14 cellular contexts compared by ENCODE assay signal in the genomic region with DNA sequence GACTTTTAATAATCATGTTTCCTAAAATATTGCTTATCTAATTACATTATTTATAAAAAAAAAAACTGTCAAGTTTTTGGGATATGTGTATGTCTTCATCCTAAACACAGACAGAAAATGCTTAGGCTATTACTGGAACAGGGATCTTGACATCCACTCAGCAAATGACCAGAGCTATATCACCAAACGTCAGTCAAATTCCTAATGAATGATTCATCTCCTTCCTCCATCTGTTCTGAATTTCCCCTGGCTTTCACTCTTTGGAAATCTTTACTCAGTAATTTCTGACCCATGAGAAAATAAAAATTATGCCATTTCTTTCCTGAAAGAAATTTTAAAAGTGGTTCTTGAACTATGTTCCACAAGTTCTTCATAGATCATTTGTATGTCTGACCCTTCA.
A peak's percentile ranks its signal among the peaks of the same experiment; 100 is the strongest.
DNase-seq lines count a peak whose midpoint lies in the region; ATAC-seq lines count a peak whose summit lies in the region.
"Had no signal": no experiment of that assay in that cellular context is flagged by ENCODE, and none has a peak within 500 bp of the region (broad histone marks: within the 10 kb centered on the region; RNA-seq: fewer than 3 reads in every experiment).

No MANE protein-coding gene starts in this region.

- no peak overlapping the region for H2AFZ ChIP-seq in mesenchymal stem cell (ENCODE audit: low read depth, low read length)
- H2AFZ ChIP-seq: PC-9 had no signal

- no peak overlapping the region for H2BK15ac ChIP-seq in mesenchymal stem cell (ENCODE audit: low read depth, poor library complexity, severe bottlenecking)

- no peak overlapping the region for H2BK5ac ChIP-seq in mesenchymal stem cell (ENCODE audit: low read depth, low read length, poor library complexity, severe bottlenecking)

- no peak overlapping the region for H2BK120ac ChIP-seq in mesenchymal stem cell (ENCODE audit: low read depth, low read length)

- 12% methylated on average over 1 of the region's 1 CpG for WGBS in mesenchymal stem cell

- H3K4me2 ChIP-seq in mesenchymal stem cell (ENCODE audit: low read length, poor library complexity, severe bottlenecking): no peak overlapping the region
- H3K4me2 ChIP-seq: PC-9 had no signal

- peaks cover 6% of the 10 kb centered on the region for H3K9me3 Mint-ChIP-seq in stimulated activated effector memory CD8-positive, alpha-beta T cell treated with anti-CD3 and anti-CD28 coated beads, Interleukin-12 subunit alpha, Interleukin-12 subunit beta, amount 100 ng/mL, for 72 hours
- H3K9me3 Mint-ChIP-seq: activated T-helper 2 cell treated with anti-CD3 and anti-CD28 coated beads, Interferon-gamma antibody, Interleukin-2, Interleukin-4, amounts not matched to agents 10 μg/mL and 5 μg/mL and 100 μg/mL, durations not matched to agents 14 hours and 24 hours and 36 hours had no signal

- in situ Hi-C loops in Caki2 (cut with HindIII; ENCODE audit: low pct_unique_long_range_greater_than_20kb, low sequenced_read_pairs): no loop called here

- no peak overlapping the region for H3K27ac Mint-ChIP-seq in stimulated activated effector memory CD8-positive, alpha-beta T cell treated with anti-CD3 and anti-CD28 coated beads, Interleukin-12 subunit alpha, Interleukin-12 subunit beta, amount 100 ng/mL, for 72 hours
- H3K27ac Mint-ChIP-seq: activated T-helper 2 cell treated with anti-CD3 and anti-CD28 coated beads, Interferon-gamma antibody, Interleukin-2, Interleukin-4, amounts not matched to agents 10 μg/mL and 5 μg/mL and 100 μg/mL, durations not matched to agents 14 hours and 24 hours and 36 hours; CD4-positive, alpha-beta T cell; natural killer cell had no signal

- H3K18ac ChIP-seq in mesenchymal stem cell (ENCODE audit: low read depth in 1 of 2, low read length in 2 of 2): no peak overlapping the region

- no peak overlapping the region for H4K8ac ChIP-seq in mesenchymal stem cell (ENCODE audit: low read length)

- peak overlapping the region; percentile 60 for H3K9ac ChIP-seq in mesenchymal stem cell (ENCODE audit: low read length)

- H2AK5ac ChIP-seq in mesenchymal stem cell (ENCODE audit: low read length, severe bottlenecking): no peak overlapping the region

- no peak overlapping the region for H3K27ac ChIP-seq in mesenchymal stem cell (ENCODE audit: low read length, poor library complexity, severe bottlenecking)
- H3K27ac ChIP-seq: PC-9 had no signal

- ATAC-seq in stimulated activated effector memory CD8-positive, alpha-beta T cell treated with anti-CD3 and anti-CD28 coated beads, Interleukin-12 subunit alpha, Interleukin-12 subunit beta, amount 100 ng/mL, for 72 hours: no peak
- ATAC-seq: GM12878, natural killer cell had no signal

- DNase-seq in Caki2 (ENCODE audit: low read depth) (peak; percentile 12), NCI-H69 (lab: John Stamatoyannopoulos, UW) (peak; percentile 57), dedifferentiated amniotic fluid mesenchymal stem cell (ENCODE audit: extremely low spot score) (peak; percentile 88), mesenchymal stem cell (peak; percentile 83), NK-92 (lab: John Stamatoyannopoulos, UW; ENCODE audit: unreplicated experiment) (no peak), H7 (no peak)
- DNase-seq in activated naive CD4-positive, alpha-beta T cell treated with anti-CD3 and anti-CD28 coated beads, Interleukin-2, amount 50 U/mL, for 16 hours: no peak
- no peak for DNase-seq in stimulated activated effector memory CD8-positive, alpha-beta T cell treated with anti-CD3 and anti-CD28 coated beads, Interleukin-12 subunit alpha, Interleukin-12 subunit beta, amount 100 ng/mL, for 72 hours (ENCODE audit: low spot score in 2 of 2)
- DNase-seq: CD4-positive, alpha-beta T cell; natural killer cell; NCI-H187 treated with DMSO at 0.1 percent for 48 hours; PC-9 had no signal

- no peaks in the 10 kb centered on the region for H3K4me1 Mint-ChIP-seq in stimulated activated effector memory CD8-positive, alpha-beta T cell treated with anti-CD3 and anti-CD28 coated beads, Interleukin-12 subunit alpha, Interleukin-12 subunit beta, amount 100 ng/mL, for 72 hours
- H3K4me1 Mint-ChIP-seq: natural killer cell had no signal

- H3K4ac ChIP-seq in mesenchymal stem cell (ENCODE audit: low read depth in 1 of 2, low read length in 2 of 2): no peak overlapping the region

- H3K23ac ChIP-seq in mesenchymal stem cell (ENCODE audit: low read length in 2 of 2): no peak overlapping the region

- H3K36me3 Mint-ChIP-seq in stimulated activated effector memory CD8-positive, alpha-beta T cell treated with anti-CD3 and anti-CD28 coated beads, Interleukin-12 subunit alpha, Interleukin-12 subunit beta, amount 100 ng/mL, for 72 hours: no peaks in the 10 kb centered on the region
- H3K36me3 Mint-ChIP-seq: natural killer cell had no signal

- no peak overlapping the region for H3K14ac ChIP-seq in mesenchymal stem cell (ENCODE audit: low read length in 2 of 2)

- H3K4me3 Mint-ChIP-seq in stimulated activated effector memory CD8-positive, alpha-beta T cell treated with anti-CD3 and anti-CD28 coated beads, Interleukin-12 subunit alpha, Interleukin-12 subunit beta, amount 100 ng/mL, for 72 hours: no peak overlapping the region
- H3K4me3 Mint-ChIP-seq: CD4-positive, alpha-beta T cell; natural killer cell had no signal

- H3K4me3 ChIP-seq in mesenchymal stem cell (ENCODE audit: insufficient read depth in 1 of 2, low read depth in 1 of 2, low read length in 2 of 2) (no peak overlapping the region), H7 (ENCODE audit: insufficient read depth, low read depth, low read length) (no peak overlapping the region)
- H3K4me3 ChIP-seq: GM12878, PC-9 had no signal

- no peaks in the 10 kb centered on the region for H3K9me3 ChIP-seq in mesenchymal stem cell (ENCODE audit: control insufficient read depth, low read length)

- H2BK12ac ChIP-seq in mesenchymal stem cell (ENCODE audit: low read length in 2 of 2): no peak overlapping the region

- no peaks in the 10 kb centered on the region for H3K79me1 ChIP-seq in mesenchymal stem cell (replicated peaks; ENCODE audit: low read length, poor library complexity, severe bottlenecking)

- no peak overlapping the region for H4K91ac ChIP-seq in mesenchymal stem cell (ENCODE audit: low read length)

- no peaks in the 10 kb centered on the region for H3K36me3 ChIP-seq in mesenchymal stem cell (ENCODE audit: control insufficient read depth in 1 of 2, insufficient read depth in 2 of 2, low read depth in 1 of 2, low read length in 2 of 2)
- no peaks in the 10 kb centered on the region for H3K36me3 ChIP-seq in H7 (replicated peaks; ENCODE audit: control insufficient read depth, insufficient read depth, low read length)

- no peaks in the 10 kb centered on the region for H3K4me1 ChIP-seq in mesenchymal stem cell (ENCODE audit: control insufficient read depth, insufficient read depth, low read depth, low read length)

- no peaks in the 10 kb centered on the region for H3K27me3 ChIP-seq in mesenchymal stem cell (ENCODE audit: control insufficient read depth in 1 of 2, insufficient read depth in 1 of 2, low read length in 2 of 2)
- H3K27me3 ChIP-seq in H7 (ENCODE audit: control insufficient read depth, insufficient read depth, low read length): no peaks in the 10 kb centered on the region

Comparison
In these comparisons a context has a peak if more than half of its experiments do, and no peak if none do; other contexts are left out.
1. DNase-seq: peak in Caki2 (single experiment), NCI-H69 (single experiment), dedifferentiated amniotic fluid mesenchymal stem cell (single experiment) and mesenchymal stem cell (single experiment); none in activated naive CD4-positive, alpha-beta T cell treated with anti-CD3 and anti-CD28 coated beads, Interleukin-2, amount 50 U/mL, for 16 hours (single experiment), NK-92 (single experiment), H7 (single experiment) and stimulated activated effector memory CD8-positive, alpha-beta T cell treated with anti-CD3 and anti-CD28 coated beads, Interleukin-12 subunit alpha, Interleukin-12 subunit beta, amount 100 ng/mL, for 72 hours (0 of 2).